ENCODE assay signal across 2 cellular contexts in the genomic region with DNA sequence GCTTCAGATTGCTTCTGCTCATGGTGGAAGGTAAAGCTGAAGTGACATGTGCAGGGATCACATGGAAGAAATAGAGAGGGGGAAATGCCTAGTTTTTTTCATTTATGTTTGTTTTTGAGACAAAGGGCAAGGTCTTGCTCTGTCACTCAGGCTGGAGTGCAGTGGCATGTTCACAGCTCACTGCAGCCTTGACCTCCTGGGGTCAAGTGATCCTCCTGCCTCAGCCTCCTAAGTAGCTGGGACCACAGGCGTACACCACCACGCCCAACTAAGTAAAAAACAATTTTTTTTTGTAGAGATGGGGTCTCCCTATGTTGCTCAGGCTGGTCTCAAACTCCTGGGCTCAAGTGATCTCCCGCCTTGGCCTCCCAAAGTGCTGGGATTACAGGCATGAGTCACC. TPM values are rescaled to one million over a fixed set of nuclear protein-coding genes. Genes with fewer than 3 reads are reported as not detected.
"Had no signal": no experiment of that assay in that cellular context is flagged by ENCODE, and none has a peak within 500 bp of the region (broad histone marks: within the 10 kb centered on the region; RNA-seq: fewer than 3 reads in every experiment).

No MANE protein-coding gene starts in this region.

RNA-seq across cellular contexts. Expression of a gene that starts 19.6 kb away (rescaled TPM):
- total RNA-seq: thyroid gland, vagina had no signal
